In genomic region chr4:25702848-25703247, GRCh38 we compare ENCODE assay signal across 10 cellular contexts.
DNase-seq lines count a peak whose midpoint lies in the region; ATAC-seq and FAIRE-seq lines count a peak whose summit lies in the region.
"Had no signal": no experiment of that assay in that cellular context is flagged by ENCODE, and none has a peak within 500 bp of the region (broad histone marks: within the 10 kb centered on the region; RNA-seq: fewer than 3 reads in every experiment).

No MANE protein-coding gene starts in this region.

- ATAC-seq in GM18873 (IDR thresholded peaks at IDR 0.05; ENCODE audit: low FRiP score, unreplicated experiment) = no peak
- ATAC-seq: mucosa of descending colon had no signal

- DNase-seq in EL (peak; percentile 60), NCI-H2029 treated with DMSO at 0.1 percent for 48 hours (lab: John Stamatoyannopoulos, UW) (peak; percentile 27), dedifferentiated amniotic fluid mesenchymal stem cell (ENCODE audit: extremely low spot score) (peak; percentile 67), midbrain (lab: John Stamatoyannopoulos, UW) (peak; percentile 14), HTR-8/SVneo (ENCODE audit: insufficient read length, low spot score) (no peak), urothelium cell line (ENCODE audit: low spot score) (no peak), LoVo (ENCODE audit: low spot score) (no peak)
- DNase-seq: DMS53, mucosa of descending colon had no signal

- FAIRE-seq in HTR-8/SVneo (lab: Jason Lieb, UNC) = no peak
- no peak for FAIRE-seq in urothelium cell line (lab: Jason Lieb, UNC)

Comparison
In these comparisons a context has a peak if more than half of its experiments do, and no peak if none do; other contexts are left out.
1. DNase-seq: peak in EL (single experiment), NCI-H2029 treated with DMSO at 0.1 percent for 48 hours (single experiment), dedifferentiated amniotic fluid mesenchymal stem cell (single experiment) and midbrain (single experiment); none in HTR-8/SVneo (single experiment), urothelium cell line (single experiment) and LoVo (single experiment).